In the genomic region with DNA sequence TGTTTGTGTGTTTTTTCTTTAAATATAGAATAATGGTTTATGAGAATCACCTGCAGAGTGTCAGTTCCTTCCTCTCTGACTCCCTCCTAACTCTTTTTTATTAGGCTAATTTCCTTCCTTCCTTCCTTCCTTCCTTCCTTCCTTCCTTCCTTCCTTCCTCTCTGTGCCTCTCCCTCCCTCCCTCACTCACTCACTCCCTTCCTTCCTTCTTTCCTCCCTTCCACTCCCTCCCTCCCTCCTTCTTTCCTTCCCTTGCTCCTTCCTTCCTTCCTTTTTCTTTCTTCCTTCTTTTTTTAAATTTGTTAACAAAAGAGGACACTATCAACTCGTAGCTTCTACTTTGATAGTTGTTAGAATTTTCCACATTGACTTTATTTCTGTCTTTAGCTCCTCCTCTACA, we compare ENCODE assay signal across 27 cellular contexts.
DNase-seq lines count a peak whose midpoint lies in the region; ATAC-seq, FAIRE-seq and TF ChIP-seq lines count a peak whose summit lies in the region.
"Had no signal": no experiment of that assay in that cellular context is flagged by ENCODE, and none has a peak within 500 bp of the region (broad histone marks: within the 10 kb centered on the region; RNA-seq: fewer than 3 reads in every experiment).

No MANE protein-coding gene starts in this region.

- no peaks in the 10 kb centered on the region for H3F3A ChIP-seq in PC-3 (ENCODE audit: low read length, unreplicated experiment)

- no peaks in the 10 kb centered on the region for H3K4me1 Mint-ChIP-seq in nephron progenitor cell
- H3K4me1 Mint-ChIP-seq: B cell; CD14-positive monocyte; CD4-positive, alpha-beta memory T cell; CD4-positive, CD25-positive, alpha-beta regulatory T cell; CD8-positive, alpha-beta memory T cell had no signal

- H3K4me3 ChIP-seq in A673 (ENCODE audit: low read depth, low read length, poor library complexity, severe bottlenecking) (no peak overlapping the region), BLaER1 (no peak overlapping the region), SK-N-MC (peak overlapping the region; percentile 34; the same call in 1 of the 2 replicates), K562 (no peak overlapping the region), PC-3 (ENCODE audit: low read length) (no peak overlapping the region)
- H3K4me3 ChIP-seq: GM12878 had no signal

- intact Hi-C loops in A673 (cut with micrococcal nuclease; ENCODE audit: unreplicated experiment) (loop anchor here (10.0 kb wide), 1 partner anchor 108 kb away; no protein-coding TSS in a partner anchor), K562 (cut with micrococcal nuclease) (no loop called here), PC-3 (cut with micrococcal nuclease) (no loop called here)

- H3K36me3 Mint-ChIP-seq in nephron progenitor cell (ENCODE audit: low read depth): no peaks in the 10 kb centered on the region
- H3K36me3 Mint-ChIP-seq: CD14-positive monocyte; CD4-positive, alpha-beta memory T cell; CD4-positive, CD25-positive, alpha-beta regulatory T cell; CD8-positive, alpha-beta memory T cell had no signal

- H3K27me3 Mint-ChIP-seq in nephron progenitor cell (ENCODE audit: low read depth, poor library complexity): peaks cover 2% of the 10 kb centered on the region

- POLR2A ChIA-PET in A673 (lab: Charles Lee; ENCODE audit: low non-redundant PET) (interaction anchor here (0.7 kb wide), 2 partner anchors 10 to 13 kb away, joined by 3 read pairs; no protein-coding TSS in a partner anchor), K562 (lab: Yijun Ruan, JAX) (interaction anchor here (0.5 kb wide), 1 partner anchor 25 kb away, joined by 3 read pairs; no protein-coding TSS in a partner anchor), PC-3 (lab: Charles Lee; ENCODE audit: unreplicated experiment) (no interaction called here)

- no peak for TF ChIP-seq EP300 in K562 (IDR thresholded peaks at IDR 0.05; ENCODE audit: low read length)

- H4K20me1 ChIP-seq in BLaER1 (no peaks in the 10 kb centered on the region), K562 (replicated peaks; ENCODE audit: control insufficient read depth, insufficient read depth, low read length) (no peaks in the 10 kb centered on the region), PC-3 (ENCODE audit: low read length) (no peaks in the 10 kb centered on the region)

- H3K9me3 Mint-ChIP-seq in nephron progenitor cell: no peaks in the 10 kb centered on the region

- no peak for ATAC-seq in K562
- ATAC-seq in HG03175 (IDR thresholded peaks at IDR 0.05; ENCODE audit: unreplicated experiment): no peak
- no peak for ATAC-seq in PC-3
- ATAC-seq: GM12878 had no signal

- H3K9ac ChIP-seq in BLaER1 (no peak overlapping the region), SK-N-MC (ENCODE audit: insufficient read length) (no peak overlapping the region), K562 (ENCODE audit: insufficient read depth in 1 of 2, low read depth in 2 of 2, low read length in 2 of 2) (no peak overlapping the region), PC-3 (ENCODE audit: low read length) (no peak overlapping the region)

- CTCF ChIA-PET in A673 (lab: Charles Lee) (interaction anchor here (0.7 kb wide), 1 partner anchor 885 kb away, joined by 4 read pairs; no protein-coding TSS in a partner anchor), K562 (lab: Yijun Ruan, JAX; ENCODE audit: low intra/inter-chr PET ratio) (no interaction called here), PC-3 (lab: Charles Lee) (no interaction called here)

- DNase-seq in A673 (ENCODE audit: low spot score): peak; percentile 70
- DNase-seq in SK-N-MC (ENCODE audit: low read depth, low spot score): peak; percentile 57
- no peak for DNase-seq in K562 (ENCODE audit: extremely low read depth in 1 of 4, low spot score in 3 of 4)
- no peak for DNase-seq in nephron progenitor cell
- no peak for DNase-seq in PC-3
- DNase-seq: 8988T; AML-193; C1 segment of cervical spinal cord; CD4-positive, alpha-beta memory T cell; CD4-positive, CD25-positive, alpha-beta regulatory T cell; CD8-positive, alpha-beta memory T cell; COR-L47; DMS 273 treated with DMSO at 0.1 percent for 48 hours; DMS153; DMS53; DMS79; DND-41; EL; GDM1 had no signal

- H3K9me3 ChIP-seq in A673 (ENCODE audit: low read depth, low read length, poor library complexity, severe bottlenecking) (no peaks in the 10 kb centered on the region), BLaER1 (no peaks in the 10 kb centered on the region), SK-N-MC (ENCODE audit: low read depth, low read length) (no peaks in the 10 kb centered on the region), K562 (replicated peaks; ENCODE audit: control insufficient read depth, insufficient read depth, low read depth, low read length) (no peaks in the 10 kb centered on the region), PC-3 (ENCODE audit: low read length) (no peaks in the 10 kb centered on the region)

- H3K4me2 ChIP-seq in BLaER1 (0 out of 2 replicates have a peak overlapping the region, but pooled peaks have one; percentile 15), K562 (ENCODE audit: insufficient read depth, low read length) (no peak overlapping the region), PC-3 (ENCODE audit: low read length) (no peak overlapping the region)

- BruUV-seq in A673 (replicated peaks; lab: Mats Ljungman, UMichigan): no TSS peak
- BruUV-seq in K562 (replicated peaks; lab: Mats Ljungman, UMichigan): no TSS peak
- BruUV-seq in PC-3 (replicated peaks; lab: Mats Ljungman, UMichigan): no TSS peak

- WGBS in K562 (ENCODE audit: insufficient coverage, low coverage, missing lambda C conversion rate): 0% methylated on average over 1 of the region's 1 CpG

- in situ Hi-C loops in K562 (cut with MboI): no loop called here

- no peak for TF ChIP-seq CTCF in A673 (conservative IDR thresholded peaks at IDR 0.05; ENCODE audit: low read depth, low read length)
- no peak for TF ChIP-seq CTCF in K562 (IDR thresholded peaks at IDR 0.05 in 2 of 3, conservative IDR thresholded peaks at IDR 0.05 in 1 of 3; ENCODE audit: insufficient read depth in 2 of 3, low read depth in 1 of 3, low read length in 3 of 3)
- TF ChIP-seq CTCF in nephron progenitor cell (IDR thresholded peaks at IDR 0.05): no peak
- TF ChIP-seq CTCF in PC-3 (conservative IDR thresholded peaks at IDR 0.05; ENCODE audit: low read depth, low read length): no peak

- H2AFZ ChIP-seq in K562 (ENCODE audit: low read depth, low read length) (no peak overlapping the region), PC-3 (ENCODE audit: low read length) (no peak overlapping the region)

- TF ChIP-seq POLR2A in K562 (conservative IDR thresholded peaks at IDR 0.05): no peak

- no peak for TF ChIP-seq RAD21 in K562 (CRISPR knock-in tag; conservative IDR thresholded peaks at IDR 0.05 in 1 of 2, IDR thresholded peaks at IDR 0.05 in 1 of 2)

- H3K79me2 ChIP-seq in K562 (ENCODE audit: control insufficient read depth, insufficient read depth, low read length): no peaks in the 10 kb centered on the region
- H3K79me2 ChIP-seq in PC-3 (ENCODE audit: low read length): no peaks in the 10 kb centered on the region

- H3K9me2 ChIP-seq in PC-3 (replicated peaks; ENCODE audit: low read length): no peaks in the 10 kb centered on the region

- H3K4me1 ChIP-seq in A673 (ENCODE audit: insufficient read depth, low read length, poor library complexity, severe bottlenecking) (peaks cover 25% of the 10 kb centered on the region), BLaER1 (no peaks in the 10 kb centered on the region), K562 (replicated peaks in 1 of 2; ENCODE audit: control insufficient read depth in 2 of 2, insufficient read depth in 2 of 2, low read length in 2 of 2) (no peaks in the 10 kb centered on the region), PC-3 (ENCODE audit: insufficient read depth, low read length) (no peaks in the 10 kb centered on the region)

- no peak overlapping the region for H3K4me3 Mint-ChIP-seq in nephron progenitor cell
- H3K4me3 Mint-ChIP-seq: B cell; CD14-positive monocyte; CD4-positive, alpha-beta memory T cell; CD4-positive, CD25-positive, alpha-beta regulatory T cell; CD8-positive, alpha-beta memory T cell had no signal

- H3K27ac ChIP-seq in A673 (ENCODE audit: low read depth, low read length, poor library complexity, severe bottlenecking) (peak overlapping the region; percentile 94), BLaER1 (no peak overlapping the region), SK-N-MC (peak overlapping the region; percentile 96), K562 (ENCODE audit: extremely low read depth, low read depth, low read length) (no peak overlapping the region), PC-3 (ENCODE audit: low read length) (no peak overlapping the region)

- H3K9me1 ChIP-seq in K562 (ENCODE audit: control insufficient read depth, insufficient read depth, low read length): no peaks in the 10 kb centered on the region

- H3K27me3 ChIP-seq in A673 (replicated peaks; ENCODE audit: insufficient read depth, low read depth, low read length, poor library complexity) (no peaks in the 10 kb centered on the region), BLaER1 (no peaks in the 10 kb centered on the region), K562 (ENCODE audit: control insufficient read depth in 2 of 2, insufficient read depth in 2 of 2, low read length in 2 of 2) (no peaks in the 10 kb centered on the region), PC-3 (ENCODE audit: low read length) (no peaks in the 10 kb centered on the region)

- no peak for FAIRE-seq in K562 (lab: Jason Lieb, UNC)
- FAIRE-seq: A204.1, GM12878, GM12892, GM18507 had no signal

- no peaks in the 10 kb centered on the region for H3K36me3 ChIP-seq in A673 (ENCODE audit: insufficient read depth, low read length, poor library complexity, severe bottlenecking)
- no peaks in the 10 kb centered on the region for H3K36me3 ChIP-seq in BLaER1
- H3K36me3 ChIP-seq in SK-N-MC (ENCODE audit: insufficient read depth, low read length): no peaks in the 10 kb centered on the region
- H3K36me3 ChIP-seq in K562 (ENCODE audit: control insufficient read depth, insufficient read depth, low read length): no peaks in the 10 kb centered on the region; the same call in 2 of the 3 replicates
- no peaks in the 10 kb centered on the region for H3K36me3 ChIP-seq in PC-3 (ENCODE audit: low read depth, low read length)

- H3K27ac Mint-ChIP-seq in nephron progenitor cell: no peak overlapping the region
- H3K27ac Mint-ChIP-seq: B cell; CD14-positive monocyte; CD4-positive, alpha-beta memory T cell; CD4-positive, CD25-positive, alpha-beta regulatory T cell; CD8-positive, alpha-beta memory T cell had no signal

TF ChIP-seq in K562, 482 proteins besides CTCF, POLR2A, EP300 and RAD21 (continues in another document):
- TF ChIP-seq DMBX1 (CRISPR knock-in tag; IDR thresholded peaks at IDR 0.05; ENCODE audit: borderline replicate concordance) (no peak), ZBTB1 (CRISPR knock-in tag; IDR thresholded peaks at IDR 0.05; ENCODE audit: borderline replicate concordance, low read depth) (no peak), TRIM28 (IDR thresholded peaks at IDR 0.05) (no peak), RFX1 (IDR thresholded peaks at IDR 0.05) (no peak)
- TF ChIP-seq, protein P1, sequence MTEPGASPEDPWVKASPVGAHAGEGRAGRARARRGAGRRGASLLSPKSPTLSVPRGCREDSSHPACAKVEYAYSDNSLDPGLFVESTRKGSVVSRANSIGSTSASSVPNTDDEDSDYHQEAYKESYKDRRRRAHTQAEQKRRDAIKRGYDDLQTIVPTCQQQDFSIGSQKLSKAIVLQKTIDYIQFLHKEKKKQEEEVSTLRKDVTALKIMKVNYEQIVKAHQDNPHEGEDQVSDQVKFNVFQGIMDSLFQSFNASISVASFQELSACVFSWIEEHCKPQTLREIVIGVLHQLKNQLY (CRISPR knock-in tag; conservative IDR thresholded peaks at IDR 0.05): no peak

Comparison
In these comparisons a context has a peak if more than half of its experiments do, and no peak if none do; other contexts are left out.
1. DNase-seq: peak in A673 (single experiment) and SK-N-MC (single experiment); none in K562 (0 of 4), nephron progenitor cell (single experiment) and PC-3 (single experiment).
2. H3K27ac ChIP-seq: peak in A673 (single experiment) and SK-N-MC (single experiment); none in BLaER1 (single experiment), K562 (single experiment) and PC-3 (single experiment).